In genomic region chr16:30075503-30076275, GRCh38 we compare ENCODE assay signal across 8 cellular contexts. TPM values are rescaled to one million over a fixed set of nuclear protein-coding genes. Genes with fewer than 3 reads are reported as not detected.
DNase-seq lines count a peak whose midpoint lies in the region; ATAC-seq and TF ChIP-seq lines count a peak whose summit lies in the region.

Gene PPP4C, plus strand, starts transcription at chr16:30075994. Its CDS starts 384 bp downstream, at chr16:30076378.

- H2AFZ ChIP-seq in smooth muscle cell (ENCODE audit: low read depth): no peak within 1 kb of the TSS

- peaks cover 0 to 17% of the 10 kb centered on the region in 2 donors for H3K4me1 ChIP-seq in breast epithelium
- H3K4me1 ChIP-seq in smooth muscle cell (ENCODE audit: low read depth): peaks cover 11% of the 10 kb centered on the region

- TF ChIP-seq CTCF in GM13977 (IDR thresholded peaks at IDR 0.05; ENCODE audit: extremely low read depth, insufficient read depth, missing control alignments): no peak
- TF ChIP-seq CTCF in WI38 (IDR thresholded peaks at IDR 0.05; ENCODE audit: low read depth, low read length): no peak
- no peak for TF ChIP-seq CTCF in breast epithelium (IDR thresholded peaks at IDR 0.05)
- no peak for TF ChIP-seq CTCF in smooth muscle cell (IDR thresholded peaks at IDR 0.05; ENCODE audit: borderline replicate concordance, insufficient read depth, poor library complexity, severe bottlenecking)

- H3F3A ChIP-seq in smooth muscle cell (ENCODE audit: low read depth): peaks cover 27% of the 10 kb centered on the region

- peak within 1 kb of the TSS; percentile 98 for H3K4me3 ChIP-seq in WI38 (ENCODE audit: low read depth, low read length)
- H3K4me3 ChIP-seq in breast epithelium: peak within 1 kb of the TSS; percentile 76 to 96 (median 87)
- peak within 1 kb of the TSS; percentile 83 for H3K4me3 ChIP-seq in smooth muscle cell

- ATAC-seq in HG03045 (IDR thresholded peaks at IDR 0.05; ENCODE audit: unreplicated experiment) (peak; percentile 74), GM21360 (IDR thresholded peaks at IDR 0.05; ENCODE audit: unreplicated experiment) (no peak)

- H3K4me2 ChIP-seq in smooth muscle cell: peak within 1 kb of the TSS; percentile 98

- H3K27ac ChIP-seq in breast epithelium (peak within 1 kb of the TSS; percentile 94 to 95), smooth muscle cell (ENCODE audit: low read depth) (peak within 1 kb of the TSS; percentile 75)

- peak; percentile 82 for TF ChIP-seq POLR2A in breast epithelium (IDR thresholded peaks at IDR 0.05)

- peak; percentile 96 for DNase-seq in GM13977 (ENCODE audit: low spot score)
- DNase-seq in NCI-H2227 treated with DMSO at 0.1 percent for 48 hours (lab: John Stamatoyannopoulos, UW): peak; percentile 87
- peak; percentile 80 to 89 for DNase-seq in breast epithelium (ENCODE audit: low spot score in 2 of 2)
- peak; percentile 93 for DNase-seq in iPS-NIHi7 (ENCODE audit: extremely low spot score)
- DNase-seq in smooth muscle cell (lab: John Stamatoyannopoulos, UW; ENCODE audit: unreplicated experiment): peak; percentile 58

- H3K79me2 ChIP-seq in smooth muscle cell (ENCODE audit: low read depth): peaks cover 56% of the 10 kb centered on the region

- no peaks in the 10 kb centered on the region for H3K9me3 ChIP-seq in breast epithelium
- H3K9me3 ChIP-seq in smooth muscle cell (replicated peaks; ENCODE audit: low read depth): no peaks in the 10 kb centered on the region

- WGBS in smooth muscle cell (ENCODE audit: low lambda C conversion rate): 4% methylated on average over 55 of the region's 67 CpGs

- H3K36me3 ChIP-seq in breast epithelium: peaks cover under 1% of the 10 kb centered on the region
- no peaks in the 10 kb centered on the region for H3K36me3 ChIP-seq in smooth muscle cell (ENCODE audit: low read depth)

- intact Hi-C loops in breast epithelium (cut with DNase I; ENCODE audit: low total_unique reads): no loop called here

- in situ Hi-C loops in GM13977 (cut with MboI; ENCODE audit: low pct_unique_long_range_greater_than_20kb, low sequenced_read_pairs, unreplicated experiment): no loop called here

- H3K9ac ChIP-seq in smooth muscle cell (ENCODE audit: low read depth): peak within 1 kb of the TSS; percentile 97

- H3K27me3 ChIP-seq in breast epithelium (no peaks in the 10 kb centered on the region), smooth muscle cell (ENCODE audit: low read depth) (no peaks in the 10 kb centered on the region)

- peaks cover 51% of the 10 kb centered on the region for H4K20me1 ChIP-seq in smooth muscle cell (ENCODE audit: low read depth)

RNA-seq across cellular contexts. Expression of gene PPP4C, which starts in this region (rescaled TPM):
- 10 to 100 TPM; 47.7 to 55.1 (median 51.7) TPM for total RNA-seq in breast epithelium
- 90.2 and 111 TPM in 2 replicates for total RNA-seq in smooth muscle cell
- polyA plus RNA-seq in smooth muscle cell: 208 and 224 TPM in 2 replicates
